ENCODE assay signal across 1 cellular context in the genomic region with DNA sequence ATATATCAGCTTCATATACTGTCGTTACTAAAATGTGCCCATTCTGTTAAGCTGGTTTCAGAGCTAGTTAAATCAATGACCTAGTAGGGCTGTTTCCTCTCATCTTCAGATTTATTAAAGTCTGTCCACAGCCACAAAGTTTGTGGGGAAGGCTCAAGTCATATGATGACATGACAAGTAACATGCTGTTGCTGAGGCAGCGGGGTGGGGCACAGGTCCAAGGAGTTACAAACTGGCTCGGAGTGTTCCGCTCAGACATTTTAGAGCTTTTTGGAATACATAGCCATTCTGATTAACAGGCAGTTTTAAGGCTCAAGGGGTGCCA.
TF ChIP-seq lines count a peak whose summit lies in the region.

No MANE protein-coding gene starts in this region.

TF ChIP-seq in K562, 482 proteins besides CTCF, POLR2A, EP300 and RAD21 (continued from another document and continues in another):
- TF ChIP-seq ZNF311 (CRISPR knock-in tag; IDR thresholded peaks at IDR 0.05) (0 out of 2 replicates have a peak, but pooled peaks have one; percentile 42), ZSCAN29 (IDR thresholded peaks at IDR 0.05) (no peak), SMAD4 (CRISPR knock-in tag; conservative IDR thresholded peaks at IDR 0.05) (peak; percentile 54), SREBF2 (CRISPR knock-in tag; IDR thresholded peaks at IDR 0.05) (no peak), ZNF140 (CRISPR knock-in tag; IDR thresholded peaks at IDR 0.05) (no peak), KLF6 (CRISPR knock-in tag; IDR thresholded peaks at IDR 0.05; ENCODE audit: borderline replicate concordance) (peak; percentile 16; the same call in 1 of the 2 replicates), TCF7 (IDR thresholded peaks at IDR 0.05; ENCODE audit: borderline replicate concordance) (no peak), FOXJ2 (tag; IDR thresholded peaks at IDR 0.05) (peak; percentile 77; the same call in 1 of the 2 replicates), HINFP (tag; conservative IDR thresholded peaks at IDR 0.05; ENCODE audit: low read depth) (no peak), ZNF668 (CRISPR knock-in tag; IDR thresholded peaks at IDR 0.05) (peak; percentile 10; the same call in 1 of the 2 replicates), ATF4 (CRISPR knock-in tag; IDR thresholded peaks at IDR 0.05) (peak; percentile 92), SFPQ (IDR thresholded peaks at IDR 0.05; ENCODE audit: low read depth, low read length) (no peak), ZBTB11 (CRISPR knock-in tag; IDR thresholded peaks at IDR 0.05) (peak in 1 of 3 experiments; percentile 47; a peak in 1 of 6 replicates), MNT (conservative IDR thresholded peaks at IDR 0.05) (0 out of 4 replicates have a peak, but pooled peaks of 1 of the 2 experiments have one; percentile 10), ZNF695 (CRISPR knock-in tag; IDR thresholded peaks at IDR 0.05) (no peak), RBFOX2 (IDR thresholded peaks at IDR 0.05; ENCODE audit: low read depth, low read length) (no peak), FOXK2 (conservative IDR thresholded peaks at IDR 0.05 in 1 of 2, IDR thresholded peaks at IDR 0.05 in 1 of 2; ENCODE audit: low read depth in 2 of 2) (peak; percentile 58 to 77; a peak in 3 of 4 replicates), YY1 (IDR thresholded peaks at IDR 0.05; ENCODE audit: borderline replicate concordance in 1 of 3, control insufficient read depth in 1 of 3, extremely low read depth in 1 of 3, insufficient read depth in 3 of 3, insufficient read length in 1 of 3, insufficient replicate concordance in 2 of 3, low read depth in 1 of 3, low read length in 2 of 3) (peak in 1 of 3 experiments; percentile 31), SRF (CRISPR knock-in tag; IDR thresholded peaks at IDR 0.05) (0 out of 4 replicates have a peak, but pooled peaks of 1 of the 2 experiments have one; percentile 55), RFX1 (IDR thresholded peaks at IDR 0.05) (peak; percentile 74), L3MBTL2 (IDR thresholded peaks at IDR 0.05) (peak; percentile 64), LEF1 (IDR thresholded peaks at IDR 0.05) (peak; percentile 69; the same call in 1 of the 2 replicates), ZSCAN32 (CRISPR knock-in tag; IDR thresholded peaks at IDR 0.05) (peak; percentile 38; the same call in 1 of the 2 replicates), MAZ (CRISPR knock-in tag; conservative IDR thresholded peaks at IDR 0.05 in 1 of 2, IDR thresholded peaks at IDR 0.05 in 1 of 2) (peak in 1 of 2 experiments; percentile 72; a peak in 2 of 4 replicates), MECOM (CRISPR knock-in tag; IDR thresholded peaks at IDR 0.05) (no peak), MAFK (IDR thresholded peaks at IDR 0.05; ENCODE audit: low read length) (peak; percentile 30; the same call in 1 of the 2 replicates)
- TF ChIP-seq, protein P1, sequence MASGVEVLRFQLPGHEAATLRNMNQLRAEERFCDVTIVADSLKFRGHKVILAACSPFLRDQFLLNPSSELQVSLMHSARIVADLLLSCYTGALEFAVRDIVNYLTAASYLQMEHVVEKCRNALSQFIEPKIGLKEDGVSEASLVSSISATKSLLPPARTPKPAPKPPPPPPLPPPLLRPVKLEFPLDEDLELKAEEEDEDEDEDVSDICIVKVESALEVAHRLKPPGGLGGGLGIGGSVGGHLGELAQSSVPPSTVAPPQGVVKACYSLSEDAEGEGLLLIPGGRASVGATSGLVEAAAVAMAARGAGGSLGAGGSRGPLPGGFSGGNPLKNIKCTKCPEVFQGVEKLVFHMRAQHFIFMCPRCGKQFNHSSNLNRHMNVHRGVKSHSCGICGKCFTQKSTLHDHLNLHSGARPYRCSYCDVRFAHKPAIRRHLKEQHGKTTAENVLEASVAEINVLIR (CRISPR knock-in tag; IDR thresholded peaks at IDR 0.05): no peak
- TF ChIP-seq, protein P2, sequence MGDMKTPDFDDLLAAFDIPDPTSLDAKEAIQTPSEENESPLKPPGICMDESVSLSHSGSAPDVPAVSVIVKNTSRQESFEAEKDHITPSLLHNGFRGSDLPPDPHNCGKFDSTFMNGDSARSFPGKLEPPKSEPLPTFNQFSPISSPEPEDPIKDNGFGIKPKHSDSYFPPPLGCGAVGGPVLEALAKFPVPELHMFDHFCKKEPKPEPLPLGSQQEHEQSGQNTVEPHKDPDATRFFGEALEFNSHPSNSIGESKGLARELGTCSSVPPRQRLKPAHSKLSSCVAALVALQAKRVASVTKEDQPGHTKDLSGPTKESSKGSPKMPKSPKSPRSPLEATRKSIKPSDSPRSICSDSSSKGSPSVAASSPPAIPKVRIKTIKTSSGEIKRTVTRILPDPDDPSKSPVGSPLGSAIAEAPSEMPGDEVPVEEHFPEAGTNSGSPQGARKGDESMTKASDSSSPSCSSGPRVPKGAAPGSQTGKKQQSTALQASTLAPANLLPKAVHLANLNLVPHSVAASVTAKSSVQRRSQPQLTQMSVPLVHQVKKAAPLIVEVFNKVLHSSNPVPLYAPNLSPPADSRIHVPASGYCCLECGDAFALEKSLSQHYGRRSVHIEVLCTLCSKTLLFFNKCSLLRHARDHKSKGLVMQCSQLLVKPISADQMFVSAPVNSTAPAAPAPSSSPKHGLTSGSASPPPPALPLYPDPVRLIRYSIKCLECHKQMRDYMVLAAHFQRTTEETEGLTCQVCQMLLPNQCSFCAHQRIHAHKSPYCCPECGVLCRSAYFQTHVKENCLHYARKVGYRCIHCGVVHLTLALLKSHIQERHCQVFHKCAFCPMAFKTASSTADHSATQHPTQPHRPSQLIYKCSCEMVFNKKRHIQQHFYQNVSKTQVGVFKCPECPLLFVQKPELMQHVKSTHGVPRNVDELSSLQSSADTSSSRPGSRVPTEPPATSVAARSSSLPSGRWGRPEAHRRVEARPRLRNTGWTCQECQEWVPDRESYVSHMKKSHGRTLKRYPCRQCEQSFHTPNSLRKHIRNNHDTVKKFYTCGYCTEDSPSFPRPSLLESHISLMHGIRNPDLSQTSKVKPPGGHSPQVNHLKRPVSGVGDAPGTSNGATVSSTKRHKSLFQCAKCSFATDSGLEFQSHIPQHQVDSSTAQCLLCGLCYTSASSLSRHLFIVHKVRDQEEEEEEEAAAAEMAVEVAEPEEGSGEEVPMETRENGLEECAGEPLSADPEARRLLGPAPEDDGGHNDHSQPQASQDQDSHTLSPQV (IDR thresholded peaks at IDR 0.05): peak; percentile 76; the same call in 1 of the 2 replicates
